19 cellular contexts compared by ENCODE assay signal in genomic region chr3:71154846-71155245, GRCh38.
A peak's percentile ranks its signal among the peaks of the same experiment; 100 is the strongest.
DNase-seq lines count a peak whose midpoint lies in the region; FAIRE-seq and TF ChIP-seq lines count a peak whose summit lies in the region.
"Had no signal": no experiment of that assay in that cellular context is flagged by ENCODE, and none has a peak within 500 bp of the region (broad histone marks: within the 10 kb centered on the region; RNA-seq: fewer than 3 reads in every experiment).

No MANE protein-coding gene starts in this region.

- TF ChIP-seq POLR2A in transverse colon (IDR thresholded peaks at IDR 0.05) = no peak

- no peaks in the 10 kb centered on the region for H3K9me3 Mint-ChIP-seq in activated naive CD4-positive, alpha-beta T cell treated with anti-CD3 and anti-CD28 coated beads, Interleukin-2, amount 50 U/mL, for 24 hours
- no peaks in the 10 kb centered on the region for H3K9me3 Mint-ChIP-seq in activated naive CD4-positive, alpha-beta T cell treated with anti-CD3 and anti-CD28 coated beads for 36 hours

- peaks cover 96% of the 10 kb centered on the region for H3K4me1 Mint-ChIP-seq in activated naive CD4-positive, alpha-beta T cell treated with anti-CD3 and anti-CD28 coated beads, Interleukin-2, amount 50 U/mL, for 24 hours
- peaks cover 89% of the 10 kb centered on the region for H3K4me1 Mint-ChIP-seq in activated naive CD4-positive, alpha-beta T cell treated with anti-CD3 and anti-CD28 coated beads for 36 hours (ENCODE audit: low read depth)

- DNase-seq in activated naive CD4-positive, alpha-beta T cell treated with anti-CD3 and anti-CD28 coated beads for 36 hours = no peak
- DNase-seq in adipocyte (ENCODE audit: low read depth) = peak; percentile 42
- no peak for DNase-seq in transverse colon
- no peak for DNase-seq in 8988T
- no peak for DNase-seq in D721Med (ENCODE audit: insufficient read length, low spot score)
- DNase-seq in NCI-H446 treated with DMSO at 0.1 percent for 48 hours (lab: John Stamatoyannopoulos, UW) = no peak
- DNase-seq: GF-D8, NCI-H1105, NCI-H2081, NCI-H748 treated with DMSO at 0.1 percent for 48 hours, RPMI8226, SHP77 treated with DMSO at 0.1 percent for 48 hours had no signal

- peak overlapping the region; percentile 90 for H3K27ac Mint-ChIP-seq in activated naive CD4-positive, alpha-beta T cell treated with anti-CD3 and anti-CD28 coated beads, Interleukin-2, amount 50 U/mL, for 24 hours
- no peak overlapping the region for H3K27ac Mint-ChIP-seq in activated naive CD4-positive, alpha-beta T cell treated with anti-CD3 and anti-CD28 coated beads for 36 hours

- no peak overlapping the region for H3K4me3 Mint-ChIP-seq in activated naive CD4-positive, alpha-beta T cell treated with anti-CD3 and anti-CD28 coated beads, Interleukin-2, amount 50 U/mL, for 24 hours
- no peak overlapping the region for H3K4me3 Mint-ChIP-seq in activated naive CD4-positive, alpha-beta T cell treated with anti-CD3 and anti-CD28 coated beads for 36 hours
- H3K4me3 Mint-ChIP-seq: B cell had no signal

- H3K27me3 Mint-ChIP-seq in activated naive CD4-positive, alpha-beta T cell treated with anti-CD3 and anti-CD28 coated beads, Interleukin-2, amount 50 U/mL, for 24 hours = no peaks in the 10 kb centered on the region
- no peaks in the 10 kb centered on the region for H3K27me3 Mint-ChIP-seq in activated naive CD4-positive, alpha-beta T cell treated with anti-CD3 and anti-CD28 coated beads for 36 hours (ENCODE audit: low read depth)
- H3K27me3 Mint-ChIP-seq: B cell had no signal

- H3K9me3 ChIP-seq in adipocyte (ENCODE audit: control insufficient read depth, low read length) = no peaks in the 10 kb centered on the region
- no peaks in the 10 kb centered on the region for H3K9me3 ChIP-seq in muscle layer of duodenum (ENCODE audit: control insufficient read depth in 1 of 2, low read length in 2 of 2)
- no peaks in the 10 kb centered on the region for H3K9me3 ChIP-seq in transverse colon

- intact Hi-C loops in activated naive CD4-positive, alpha-beta T cell treated with anti-CD3 and anti-CD28 coated beads for 36 hours (cut with micrococcal nuclease) = no loop called here
- intact Hi-C loops in transverse colon (cut with DNase I; ENCODE audit: low total_unique reads) = no loop called here

- H3K4me1 ChIP-seq in adipocyte (ENCODE audit: control insufficient read depth, insufficient read depth, low read length) = no peaks in the 10 kb centered on the region
- H3K4me1 ChIP-seq in muscle layer of duodenum (ENCODE audit: control insufficient read depth in 1 of 2, insufficient read depth in 2 of 2, low read length in 2 of 2) = peaks cover 0 to 8% of the 10 kb centered on the region in 2 donors
- H3K4me1 ChIP-seq in transverse colon = peaks cover 0 to 29% (median 19%) of the 10 kb centered on the region in 4 donors

- FAIRE-seq in D721Med (lab: Jason Lieb, UNC) = no peak
- FAIRE-seq: GM12878, GM18507, H1, K562 had no signal

- H3K4me3 ChIP-seq in adipocyte (ENCODE audit: low read length) (no peak overlapping the region), muscle layer of duodenum (ENCODE audit: low read depth in 1 of 2, low read length in 2 of 2) (no peak overlapping the region), transverse colon (no peak overlapping the region)
- H3K4me3 ChIP-seq: GM12878, K562 had no signal

- CTCF ChIA-PET in activated naive CD4-positive, alpha-beta T cell treated with anti-CD3 and anti-CD28 coated beads for 36 hours (lab: Charles Lee) = no interaction called here

- H3K27me3 ChIP-seq in adipocyte (replicated peaks; ENCODE audit: control insufficient read depth, insufficient read depth, low read length) = no peaks in the 10 kb centered on the region
- no peaks in the 10 kb centered on the region for H3K27me3 ChIP-seq in muscle layer of duodenum (ENCODE audit: low read depth, low read length)
- H3K27me3 ChIP-seq in transverse colon = no peaks in the 10 kb centered on the region

- H3K36me3 Mint-ChIP-seq in activated naive CD4-positive, alpha-beta T cell treated with anti-CD3 and anti-CD28 coated beads, Interleukin-2, amount 50 U/mL, for 24 hours = peaks cover 24% of the 10 kb centered on the region
- H3K36me3 Mint-ChIP-seq in activated naive CD4-positive, alpha-beta T cell treated with anti-CD3 and anti-CD28 coated beads for 36 hours (ENCODE audit: low read depth) = peaks cover 8% of the 10 kb centered on the region

- no peak for TF ChIP-seq CTCF in transverse colon (IDR thresholded peaks at IDR 0.05)
- TF ChIP-seq CTCF in D721Med (IDR thresholded peaks at IDR 0.05; ENCODE audit: insufficient read depth, missing control alignments) = no peak

- H3K27ac ChIP-seq in muscle layer of duodenum (ENCODE audit: low read length) (peak overlapping the region; percentile 40), transverse colon (peak overlapping the region in 3 of 4 donors; percentile 50 to 65 (median 57))

- H3K9ac ChIP-seq in adipocyte (ENCODE audit: low read length) = no peak overlapping the region

- no peaks in the 10 kb centered on the region for H3K36me3 ChIP-seq in adipocyte (ENCODE audit: control insufficient read depth, insufficient read depth, low read length, severe bottlenecking)
- H3K36me3 ChIP-seq in muscle layer of duodenum (ENCODE audit: control insufficient read depth in 1 of 2, insufficient read depth in 2 of 2, low read length in 2 of 2) = no peaks in the 10 kb centered on the region
- no peaks in the 10 kb centered on the region for H3K36me3 ChIP-seq in transverse colon

- in situ Hi-C loops in transverse colon (cut with MboI; ENCODE audit: low pct_ligation_motif_present in 1 of 4, low pct_unique_long_range_greater_than_20kb in 1 of 4, low sequenced_read_pairs in 3 of 4) = no loop called here

- TF ChIP-seq EP300 in transverse colon (IDR thresholded peaks at IDR 0.05; ENCODE audit: low read depth) = no peak
